Comparison of ENCODE assay signal across 20 cellular contexts in genomic region chr10:122484276-122485060, GRCh38. TPM values are rescaled to one million over a fixed set of nuclear protein-coding genes. Genes with fewer than 3 reads are reported as not detected.
"Had no signal": no experiment of that assay in that cellular context is flagged by ENCODE, and none has a peak within 500 bp of the region (broad histone marks: within the 10 kb centered on the region; RNA-seq: fewer than 3 reads in every experiment).

No MANE protein-coding gene starts in this region.

- FAIRE-seq: endometrium had no signal

- H3K36me3 ChIP-seq: ascending aorta, breast epithelium, ovary, stomach had no signal

- H3K27ac Mint-ChIP-seq: activated naive CD4-positive, alpha-beta T cell treated with anti-CD3 and anti-CD28 coated beads for 36 hours; activated naive CD8-positive, alpha-beta T cell treated with anti-CD3 and anti-CD28 coated beads, Interleukin-2, amount 50 U/mL, for 24 hours; activated T-helper 2 cell treated with anti-CD3 and anti-CD28 coated beads, Interferon-gamma antibody, Interleukin-2, Interleukin-4, amounts not matched to agents 10 μg/mL and 5 μg/mL and 100 μg/mL, durations not matched to agents 14 hours and 24 hours and 36 hours; T-cell; type B pancreatic cell had no signal

- H3K27ac ChIP-seq: ascending aorta, ovary had no signal

- H3K27me3 ChIP-seq: ascending aorta, breast epithelium, ovary, stomach had no signal

- H3K4me1 ChIP-seq: breast epithelium had no signal

- DNase-seq: activated CD4-positive, alpha-beta T cell treated with anti-CD3 and anti-CD28 coated beads for 1 hour; activated CD4-positive, alpha-beta T cell treated with anti-CD3 and anti-CD28 coated beads, Interleukin-2, amount 50 U/mL, for 4 hours; activated naive CD4-positive, alpha-beta T cell treated with anti-CD3 and anti-CD28 coated beads for 36 hours; activated naive CD8-positive, alpha-beta T cell treated with anti-CD3 and anti-CD28 coated beads, Interleukin-2, amount 50 U/mL, for 24 hours; activated T-cell treated with anti-CD3 and anti-CD28 coated beads, Interleukin-2, amount 50 U/mL, for 1 hour; left ventricle myocardium inferior; mesendoderm; stimulated activated CD4-positive, alpha-beta T cell treated with anti-CD3 and anti-CD28 coated beads, Interleukin-1b, Interleukin-23, amount 100 ng/mL, for 48 hours; stomach; T-cell had no signal

- H3K4me3 ChIP-seq: ascending aorta, left ventricle myocardium inferior, ovary, stomach had no signal

- H3K4me1 Mint-ChIP-seq: activated naive CD8-positive, alpha-beta T cell treated with anti-CD3 and anti-CD28 coated beads, Interleukin-2, amount 50 U/mL, for 24 hours; T-cell had no signal

- ATAC-seq: activated naive CD8-positive, alpha-beta T cell treated with anti-CD3 and anti-CD28 coated beads, Interleukin-2, amount 50 U/mL, for 24 hours; esophagus mucosa; sciatic nerve; T-cell had no signal

- H3K9me3 Mint-ChIP-seq: activated T-helper 2 cell treated with anti-CD3 and anti-CD28 coated beads, Interferon-gamma antibody, Interleukin-2, Interleukin-4, amounts not matched to agents 10 μg/mL and 5 μg/mL and 100 μg/mL, durations not matched to agents 14 hours and 24 hours and 36 hours had no signal

- H3K9me3 ChIP-seq: ascending aorta, breast epithelium, left ventricle myocardium inferior, ovary, stomach had no signal

- H3K4me3 Mint-ChIP-seq: activated naive CD4-positive, alpha-beta T cell treated with anti-CD3 and anti-CD28 coated beads for 36 hours; activated naive CD8-positive, alpha-beta T cell treated with anti-CD3 and anti-CD28 coated beads, Interleukin-2, amount 50 U/mL, for 24 hours; T-cell; type B pancreatic cell had no signal

- H3K36me3 Mint-ChIP-seq: T-cell, type B pancreatic cell had no signal

RNA-seq across cellular contexts. Expression of gene HTRA1, which starts 23.1 kb away (rescaled TPM):
- total RNA-seq: activated naive CD4-positive, alpha-beta T cell treated with anti-CD3 and anti-CD28 coated beads for 36 hours; activated T-helper 2 cell treated with anti-CD3 and anti-CD28 coated beads, Interferon-gamma antibody, Interleukin-2, Interleukin-4, amounts not matched to agents 10 μg/mL and 5 μg/mL and 100 μg/mL, durations not matched to agents 14 hours and 24 hours and 36 hours had no signal

RNA-seq across cellular contexts. Expression of gene ARMS2, which starts 30.0 kb away (rescaled TPM):
- total RNA-seq: activated naive CD4-positive, alpha-beta T cell treated with anti-CD3 and anti-CD28 coated beads for 36 hours; activated T-helper 2 cell treated with anti-CD3 and anti-CD28 coated beads, Interferon-gamma antibody, Interleukin-2, Interleukin-4, amounts not matched to agents 10 μg/mL and 5 μg/mL and 100 μg/mL, durations not matched to agents 14 hours and 24 hours and 36 hours; ascending aorta; breast epithelium; esophagus mucosa; ovary; pulmonary artery endothelial cell; sciatic nerve; stomach; T-cell had no signal
- polyA plus RNA-seq: neural cell, ovary, stomach had no signal
